ENCODE assay signal across 33 cellular contexts in the genomic region with DNA sequence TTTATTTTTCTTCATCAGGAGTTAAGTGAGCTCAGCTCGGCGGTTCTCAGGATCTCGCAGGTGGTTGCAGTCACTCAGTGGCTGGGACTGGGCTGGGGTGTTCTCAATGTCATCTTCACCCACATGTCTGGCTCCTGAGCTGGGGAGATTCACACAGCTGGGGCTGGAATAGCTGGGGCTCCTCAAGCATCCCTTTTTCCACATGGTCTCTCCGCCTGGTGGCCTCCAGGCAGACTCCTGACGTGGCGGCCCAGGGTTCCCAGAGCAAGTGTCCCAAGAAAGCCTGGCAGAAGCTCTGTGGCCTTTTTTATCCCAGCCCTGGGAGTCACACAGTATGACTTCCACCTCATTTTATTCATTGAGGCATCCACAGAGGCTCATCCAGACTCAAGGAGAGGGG.
DNase-seq lines count a peak whose midpoint lies in the region; ATAC-seq, FAIRE-seq and TF ChIP-seq lines count a peak whose summit lies in the region.
"Had no signal": no experiment of that assay in that cellular context is flagged by ENCODE, and none has a peak within 500 bp of the region (broad histone marks: within the 10 kb centered on the region; RNA-seq: fewer than 3 reads in every experiment).

No MANE protein-coding gene starts in this region.

- H3K9me3 ChIP-seq in RWPE2 (ENCODE audit: severe bottlenecking) = no peaks in the 10 kb centered on the region
- no peaks in the 10 kb centered on the region for H3K9me3 ChIP-seq in sigmoid colon
- H3K9me3 ChIP-seq in pancreas = no peaks in the 10 kb centered on the region
- H3K9me3 ChIP-seq: BE2C, BLaER1, Caco-2 had no signal

- ATAC-seq in RWPE2 (ENCODE audit: low read depth) (no peak), GM19463 (IDR thresholded peaks at IDR 0.05; ENCODE audit: unreplicated experiment) (no peak), pancreas (no peak)
- ATAC-seq: CD8-positive, alpha-beta T cell had no signal

- intact Hi-C loops in sigmoid colon (cut with DNase I) (no loop called here), pancreas (cut with DNase I) (loop anchor here in 1 of 3 donors (10.0 kb wide), 1 partner anchor 274 kb away; no protein-coding TSS in a partner anchor)

- no peak overlapping the region for H3K4me3 ChIP-seq in RWPE2 (ENCODE audit: severe bottlenecking)
- H3K4me3 ChIP-seq in sigmoid colon = no peak overlapping the region
- H3K4me3 ChIP-seq in pancreas = no peak overlapping the region
- H3K4me3 ChIP-seq: A549; BLaER1; BLaER1 treated with 17β-estradiol and CSF1 and Interleukin-3, amounts not matched to agents 10 nM and 100 nM had no signal

- no peak for TF ChIP-seq POLR2A in sigmoid colon (IDR thresholded peaks at IDR 0.05)

- peaks cover 17% of the 10 kb centered on the region for H3K27me3 ChIP-seq in RWPE2 (ENCODE audit: insufficient read depth, poor library complexity, severe bottlenecking)
- no peaks in the 10 kb centered on the region for H3K27me3 ChIP-seq in sigmoid colon
- H3K27me3 ChIP-seq in pancreas = peaks cover 0 to 4% (median 0%) of the 10 kb centered on the region in 4 donors
- H3K27me3 ChIP-seq: BE2C; BLaER1; BLaER1 treated with 17β-estradiol and CSF1 and Interleukin-3, amounts not matched to agents 10 nM and 100 nM had no signal

- FAIRE-seq in pancreas (lab: Jason Lieb, UNC) = no peak
- FAIRE-seq: A204.1, D721Med had no signal

- H3K36me3 ChIP-seq in RWPE2 (ENCODE audit: low read depth) (no peaks in the 10 kb centered on the region), sigmoid colon (no peaks in the 10 kb centered on the region), pancreas (no peaks in the 10 kb centered on the region)
- H3K36me3 ChIP-seq: BE2C; BLaER1; BLaER1 treated with 17β-estradiol and CSF1 and Interleukin-3, amounts not matched to agents 10 nM and 100 nM had no signal

- DNase-seq in RWPE2 (ENCODE audit: low spot score) = peak; percentile 52
- DNase-seq in islet precursor cell = peak; percentile 24
- peak; percentile 15 for DNase-seq in sigmoid colon
- DNase-seq in pancreas = no peak
- DNase-seq in MV-4-11 (lab: John Stamatoyannopoulos, UW) = no peak
- DNase-seq: 8988T; ACHN; AML-193; BE2C; C1 segment of cervical spinal cord; Caco-2; Calu3; CD4-positive, alpha-beta memory T cell; CD4-positive, alpha-beta T cell; CD4-positive, CD25-positive, alpha-beta regulatory T cell; CD8-positive, alpha-beta memory T cell; CD8-positive, alpha-beta T cell; COR-L47; DMS 273 treated with DMSO at 0.1 percent for 48 hours; DMS153; DMS53; DMS79; DMS79 treated with DMSO at 0.1 percent for 48 hours; DND-41; EL had no signal

- WGBS in sigmoid colon, 2 donors = 93 to 94% methylated on average over 6 of the region's 6 CpGs
- 89 to 92% methylated on average over 6 of the region's 6 CpGs for WGBS in pancreas, 2 donors

- TF ChIP-seq CTCF in RWPE2 (IDR thresholded peaks at IDR 0.05; ENCODE audit: poor library complexity, severe bottlenecking) (no peak), sigmoid colon (IDR thresholded peaks at IDR 0.05) (no peak), pancreas (IDR thresholded peaks at IDR 0.05) (no peak)

- H3K4me1 ChIP-seq in RWPE2 (ENCODE audit: insufficient read depth, poor library complexity, severe bottlenecking) (no peaks in the 10 kb centered on the region), sigmoid colon (no peaks in the 10 kb centered on the region), pancreas (no peaks in the 10 kb centered on the region)
- H3K4me1 ChIP-seq: A549, BE2C, Caco-2 had no signal

- no peak for TF ChIP-seq EP300 in sigmoid colon (IDR thresholded peaks at IDR 0.05)

- H3K27ac ChIP-seq in RWPE2 (ENCODE audit: poor library complexity, severe bottlenecking) (no peak overlapping the region), sigmoid colon (no peak overlapping the region), pancreas (no peak overlapping the region)
- H3K27ac ChIP-seq: 22Rv1; A549; BLaER1; BLaER1 treated with 17β-estradiol and CSF1 and Interleukin-3, amounts not matched to agents 10 nM and 100 nM; C4-2B had no signal

Comparison
In these comparisons a context has a peak if more than half of its experiments do, and no peak if none do; other contexts are left out.
1. DNase-seq: peak in RWPE2 (single experiment), islet precursor cell (single experiment) and sigmoid colon (single experiment); none in pancreas (0 of 6) and MV-4-11 (single experiment).